25 cellular contexts compared by ENCODE assay signal in genomic region chr1:169488157-169488556, GRCh38. TPM values are rescaled to one million over a fixed set of nuclear protein-coding genes. Genes with fewer than 3 reads are reported as not detected.
DNase-seq lines count a peak whose midpoint lies in the region; TF ChIP-seq lines count a peak whose summit lies in the region.
"Had no signal": no experiment of that assay in that cellular context is flagged by ENCODE, and none has a peak within 500 bp of the region (broad histone marks: within the 10 kb centered on the region; RNA-seq: fewer than 3 reads in every experiment).

No MANE protein-coding gene starts in this region.

- H4K5ac ChIP-seq in H9 (ENCODE audit: insufficient read length, low read depth, low read length): no peak overlapping the region

- H3K4me3 Mint-ChIP-seq in Calu3 (ENCODE audit: low read depth, unreplicated experiment): peak overlapping the region; percentile 87
- peak overlapping the region; percentile 10 for H3K4me3 Mint-ChIP-seq in neural crest cell
- H3K4me3 Mint-ChIP-seq in H9: no peak overlapping the region
- no peak overlapping the region for H3K4me3 Mint-ChIP-seq in CD14-positive monocyte
- H3K4me3 Mint-ChIP-seq: activated naive CD4-positive, alpha-beta T cell treated with anti-CD3 and anti-CD28 coated beads for 36 hours had no signal

- H2BK15ac ChIP-seq in H9 (ENCODE audit: low read depth, low read length): no peak overlapping the region

- whole genome bisulfite sequencing in H9 (ENCODE audit: extremely low coverage, insufficient read length, low lambda C conversion rate): no CpG with 5 or more reads among the region's 4 CpGs

- no peak overlapping the region for H3K27ac ChIP-seq in H9 (ENCODE audit: insufficient read length, low read depth, low read length)
- H3K27ac ChIP-seq: BLaER1, brain microvascular endothelial cell, skin epidermis had no signal

- peaks cover 15% of the 10 kb centered on the region for H3K23me2 ChIP-seq in H9 (ENCODE audit: insufficient read length, low read depth, low read length, poor library complexity, severe bottlenecking)

- peaks cover 16% of the 10 kb centered on the region; the same call in 1 of the 2 replicates for H3K79me2 ChIP-seq in H9 (ENCODE audit: insufficient read depth, low read length)

- no peak overlapping the region for H2BK5ac ChIP-seq in H9 (ENCODE audit: insufficient read length, low read length)

- no peak overlapping the region for H2AK5ac ChIP-seq in H9 (ENCODE audit: insufficient read length, low read length)

- no peak overlapping the region for H3T11ph ChIP-seq in H9 (ENCODE audit: low read length)

- no peak overlapping the region for H3K14ac ChIP-seq in H9 (ENCODE audit: insufficient read depth, low read length)

- H3K4me3 ChIP-seq in adipocyte (ENCODE audit: low read length): peak overlapping the region; percentile 16
- H3K4me3 ChIP-seq: BLaER1, gastroesophageal sphincter, skin epidermis had no signal

- H3K27ac Mint-ChIP-seq in Calu3 (ENCODE audit: unreplicated experiment) (peak overlapping the region; percentile 99), neural crest cell (ENCODE audit: unreplicated experiment) (no peak overlapping the region), H9 (no peak overlapping the region; a peak in 1 of 7 replicates), CD14-positive monocyte (no peak overlapping the region)
- H3K27ac Mint-ChIP-seq: activated naive CD4-positive, alpha-beta T cell treated with anti-CD3 and anti-CD28 coated beads for 36 hours; T-helper 1 cell treated with Interleukin-12 subunit alpha and Interleukin-12 subunit beta and Interleukin-4 antibody, amounts not matched to agents 30 μg/mL and 1 μg/mL, for 36 hours had no signal

- DNase-seq in COLO668 (lab: John Stamatoyannopoulos, UW; ENCODE audit: unreplicated experiment) (peak; percentile 24), Calu3 (no peak), adipocyte (ENCODE audit: low read depth) (no peak), neural crest cell (ENCODE audit: low read depth, low spot score) (no peak), H9 (no peak), GM20000 (ENCODE audit: low spot score) (no peak), NCI-H2196 (lab: John Stamatoyannopoulos, UW; ENCODE audit: unreplicated experiment) (no peak), CD14-positive monocyte (ENCODE audit: low spot score) (no peak)
- DNase-seq: activated CD4-positive, alpha-beta T cell treated with anti-CD3 and anti-CD28 coated beads, Interleukin-2, amount 50 U/mL, for 4 hours; activated naive CD4-positive, alpha-beta T cell treated with anti-CD3 and anti-CD28 coated beads for 36 hours; activated T-cell treated with anti-CD3 and anti-CD28 coated beads, Interleukin-2, amount 50 U/mL, for 72 hours; brain microvascular endothelial cell; dorsolateral prefrontal cortex; hippocampal formation; left colon; naive B cell; NCI-H187; NCI-H524 treated with DMSO at 0.1 percent for 48 hours; OCI-M1; SK-N-SH; stimulated activated naive CD8-positive, alpha-beta T cell treated with anti-CD3 and anti-CD28 coated beads, Interleukin-15, Interleukin-2, amounts not matched to agents 100 U/mL and 50 U/mL, for 24 hours had no signal

- no peak overlapping the region for H3K4me2 ChIP-seq in H9 (ENCODE audit: insufficient read depth, insufficient read length, low read length)
- H3K4me2 ChIP-seq: BLaER1, SK-N-SH had no signal

- H3K9me3 ChIP-seq in adipocyte (ENCODE audit: control insufficient read depth, low read length): no peaks in the 10 kb centered on the region
- H3K9me3 ChIP-seq in H9 (ENCODE audit: control insufficient read depth, low read depth, low read length): no peaks in the 10 kb centered on the region
- H3K9me3 ChIP-seq: BLaER1, gastroesophageal sphincter, SK-N-SH had no signal

- no peak overlapping the region for H4K8ac ChIP-seq in H9 (replicated peaks; ENCODE audit: insufficient read length, low read depth, low read length)

- H3K9me3 Mint-ChIP-seq in Calu3 (ENCODE audit: low read depth, unreplicated experiment) (no peaks in the 10 kb centered on the region), neural crest cell (no peaks in the 10 kb centered on the region), H9 (no peaks in the 10 kb centered on the region; a peak in 1 of 5 replicates), CD14-positive monocyte (no peaks in the 10 kb centered on the region)
- H3K9me3 Mint-ChIP-seq: activated naive CD4-positive, alpha-beta T cell treated with anti-CD3 and anti-CD28 coated beads for 36 hours; activated T-cell treated with anti-CD3 and anti-CD28 coated beads, Interleukin-2, amount 50 U/mL, for 72 hours; naive B cell; T-helper 1 cell treated with Interleukin-12 subunit alpha and Interleukin-12 subunit beta and Interleukin-4 antibody, amounts not matched to agents 30 μg/mL and 1 μg/mL, for 36 hours had no signal

- CTCF ChIA-PET in Calu3 (lab: Charles Lee): interaction anchor here (0.6 to 3.1 kb wide), 3 partner anchors 21 to 401 kb away, joined by 3 to 25 read pairs (median 3); no protein-coding TSS in a partner anchor

- no peaks in the 10 kb centered on the region for H3K36me3 ChIP-seq in adipocyte (ENCODE audit: control insufficient read depth, insufficient read depth, low read length, severe bottlenecking)
- H3K36me3 ChIP-seq: BLaER1, brain microvascular endothelial cell, gastroesophageal sphincter had no signal

- no peak overlapping the region for H2BK20ac ChIP-seq in H9 (ENCODE audit: low read depth, low read length, poor library complexity, severe bottlenecking)

- no peak overlapping the region for H4K91ac ChIP-seq in H9 (ENCODE audit: insufficient read length, low read depth, low read length)

- no peak overlapping the region for H2BK120ac ChIP-seq in H9 (ENCODE audit: low read depth, low read length, poor library complexity, severe bottlenecking)

- H3K18ac ChIP-seq in H9 (ENCODE audit: insufficient read length, low read depth, low read length): no peak overlapping the region

- H3K4ac ChIP-seq in H9 (ENCODE audit: low read depth, low read length): no peak overlapping the region

- H3K56ac ChIP-seq in H9 (ENCODE audit: insufficient read length, low read depth, low read length): no peak overlapping the region

- no peak overlapping the region for H2BK12ac ChIP-seq in H9 (ENCODE audit: insufficient read length, low read depth, low read length)

- H3K79me1 ChIP-seq in H9 (ENCODE audit: insufficient read depth, low read depth, low read length, poor library complexity, severe bottlenecking): peaks cover 4% of the 10 kb centered on the region

- intact Hi-C loops in Calu3 (cut with micrococcal nuclease; ENCODE audit: unreplicated experiment): loop anchor here (5.0 kb wide), 1 partner anchor 39 kb away; no protein-coding TSS in a partner anchor
- intact Hi-C loops in CD14-positive monocyte (cut with micrococcal nuclease): loop anchor here in 1 of 2 donors (5.0 kb wide), 1 partner anchor 121 kb away; the partner anchor contains the start of genes BLZF1 and NME7

- H3K9ac ChIP-seq in adipocyte (ENCODE audit: low read length) (no peak overlapping the region), H9 (ENCODE audit: extremely low read depth, insufficient read length, low read length) (no peak overlapping the region)
- H3K9ac ChIP-seq: BLaER1, SK-N-SH had no signal

- H3K4me1 Mint-ChIP-seq in Calu3 (ENCODE audit: low read depth, unreplicated experiment) (peaks cover 42% of the 10 kb centered on the region), neural crest cell (peaks cover 45% of the 10 kb centered on the region), H9 (peaks cover 42% of the 10 kb centered on the region in 2 experiments), CD14-positive monocyte (peaks cover 30% of the 10 kb centered on the region)

- H3K36me3 Mint-ChIP-seq in Calu3 (ENCODE audit: insufficient read depth, unreplicated experiment): peaks cover 51% of the 10 kb centered on the region
- H3K36me3 Mint-ChIP-seq in neural crest cell (ENCODE audit: low read depth): no peaks in the 10 kb centered on the region
- H3K36me3 Mint-ChIP-seq in H9 (ENCODE audit: insufficient read depth in 1 of 3, low read depth in 3 of 3): no peaks in the 10 kb centered on the region; a peak in 1 of 7 replicates
- H3K36me3 Mint-ChIP-seq in CD14-positive monocyte: no peaks in the 10 kb centered on the region
- H3K36me3 Mint-ChIP-seq: naive B cell had no signal

- BruUV-seq in Calu3 (replicated peaks; lab: Mats Ljungman, UMichigan): no TSS peak

- no peaks in the 10 kb centered on the region for H4K20me1 ChIP-seq in H9 (ENCODE audit: control insufficient read depth, insufficient read depth, insufficient read length)

- no peak overlapping the region for H2AFZ ChIP-seq in H9 (ENCODE audit: low read length)

- H3K23ac ChIP-seq in H9 (ENCODE audit: insufficient read length, low read depth, low read length): no peak overlapping the region

- H3K4me1 ChIP-seq in adipocyte (ENCODE audit: control insufficient read depth, insufficient read depth, low read length): peaks cover 41% of the 10 kb centered on the region
- peaks cover 7% of the 10 kb centered on the region for H3K4me1 ChIP-seq in H9 (ENCODE audit: insufficient read depth, low read length)

- H3K27me3 Mint-ChIP-seq in Calu3 (ENCODE audit: unreplicated experiment) (no peaks in the 10 kb centered on the region), neural crest cell (ENCODE audit: low read depth) (no peaks in the 10 kb centered on the region), H9 (ENCODE audit: low read depth) (no peaks in the 10 kb centered on the region), CD14-positive monocyte (ENCODE audit: low read depth in 3 of 3) (peaks cover 0 to 3% (median 3%) of the 10 kb centered on the region in 3 donors)

- no peak for TF ChIP-seq CTCF in Calu3 (IDR thresholded peaks at IDR 0.05; ENCODE audit: unreplicated experiment)
- TF ChIP-seq CTCF in neural crest cell (conservative IDR thresholded peaks at IDR 0.05): no peak
- TF ChIP-seq CTCF in H9 (conservative IDR thresholded peaks at IDR 0.05): no peak
- TF ChIP-seq CTCF in GM20000 (IDR thresholded peaks at IDR 0.05; ENCODE audit: extremely low read depth, missing control alignments): no peak
- TF ChIP-seq CTCF in CD14-positive monocyte (IDR thresholded peaks at IDR 0.05): no peak

- H3K27me3 ChIP-seq in adipocyte (replicated peaks; ENCODE audit: control insufficient read depth, insufficient read depth, low read length): no peaks in the 10 kb centered on the region
- H3K27me3 ChIP-seq in H9 (ENCODE audit: insufficient read depth, low read length): no peaks in the 10 kb centered on the region
- H3K27me3 ChIP-seq: BLaER1, brain microvascular endothelial cell, dorsolateral prefrontal cortex, gastroesophageal sphincter had no signal

RNA-seq across cellular contexts. Expression of gene SLC19A2, which starts 2.4 kb away (rescaled TPM):
- total RNA-seq in Calu3 (2022) (22.0 and 24.2 TPM in 2 replicates), neural crest cell (12.2 and 12.6 TPM in 2 replicates), H9 (2021) (12.4 and 12.8 TPM in 2 replicates)
- under 1 TPM; 0.52 to 0.81 TPM for polyA plus RNA-seq in CD14-positive monocyte

Comparison
In these comparisons a context has a peak if more than half of its experiments do, and no peak if none do; other contexts are left out.
1. H3K4me3 Mint-ChIP-seq: peak in Calu3 (single experiment) and neural crest cell (single experiment); none in H9 (0 of 2) and CD14-positive monocyte (0 of 2).